Comparison of ENCODE assay signal across 1 cellular context in genomic region chr6:150866147-150867073, GRCh38.
TF ChIP-seq lines count a peak whose summit lies in the region.

No MANE protein-coding gene starts in this region.

TF ChIP-seq in GM12878, 131 proteins besides CTCF, POLR2A, EP300 and RAD21 (continued from another document):
- TF ChIP-seq CEBPZ (IDR thresholded peaks at IDR 0.05; ENCODE audit: low read depth, low read length) (no peak), SPI1 (IDR thresholded peaks at IDR 0.05; ENCODE audit: borderline replicate concordance, insufficient read depth, low read depth, low read length) (no peak), ZBTB4 (CRISPR knock-in tag; IDR thresholded peaks at IDR 0.05) (no peak), RBBP5 (conservative IDR thresholded peaks at IDR 0.05) (no peak), USF1 (IDR thresholded peaks at IDR 0.05; ENCODE audit: borderline replicate concordance, extremely low read length, insufficient read depth, low read depth, low read length) (peak; percentile 34), SUZ12 (IDR thresholded peaks at IDR 0.05; ENCODE audit: unreplicated experiment) (no peak), BACH1 (IDR thresholded peaks at IDR 0.05; ENCODE audit: borderline replicate concordance) (0 out of 2 replicates have a peak, but pooled peaks have one; percentile 27), ETV6 (conservative IDR thresholded peaks at IDR 0.05 in 1 of 2, IDR thresholded peaks at IDR 0.05 in 1 of 2; ENCODE audit: borderline replicate concordance in 1 of 2, low read depth in 1 of 2) (no peak), YBX1 (IDR thresholded peaks at IDR 0.05) (no peak), MEF2B (IDR thresholded peaks at IDR 0.05; ENCODE audit: partially characterized antibody, poor library complexity, severe bottlenecking) (no peak), ZNF217 (IDR thresholded peaks at IDR 0.05) (no peak), KAT2A (conservative IDR thresholded peaks at IDR 0.05; ENCODE audit: control insufficient read depth, low read depth, low read length) (no peak), SREBF2 (IDR thresholded peaks at IDR 0.05; ENCODE audit: low read length) (no peak), RCOR1 (conservative IDR thresholded peaks at IDR 0.05; ENCODE audit: low read depth, low read length) (no peak), GABPA (IDR thresholded peaks at IDR 0.05; ENCODE audit: low read depth) (no peak), ZZZ3 (IDR thresholded peaks at IDR 0.05; ENCODE audit: control insufficient read depth, insufficient read length, low read depth) (no peak), ATF2 (IDR thresholded peaks at IDR 0.05; ENCODE audit: low read length) (no peak), SMAD5 (IDR thresholded peaks at IDR 0.05; ENCODE audit: low read depth) (no peak), CBX5 (IDR thresholded peaks at IDR 0.05; ENCODE audit: low read depth) (no peak), NR2C1 (IDR thresholded peaks at IDR 0.05) (no peak), RB1 (IDR thresholded peaks at IDR 0.05; ENCODE audit: borderline replicate concordance) (no peak), MLLT1 (IDR thresholded peaks at IDR 0.05) (no peak), ZBED1 (IDR thresholded peaks at IDR 0.05; ENCODE audit: borderline replicate concordance) (no peak), RFX5 (IDR thresholded peaks at IDR 0.05; ENCODE audit: low read depth, low read length) (no peak), GATAD2B (conservative IDR thresholded peaks at IDR 0.05; ENCODE audit: low read depth) (no peak; the same call in 1 of the 2 replicates), SMAD1 (IDR thresholded peaks at IDR 0.05; ENCODE audit: low read depth, partially characterized antibody) (no peak), HDGF (IDR thresholded peaks at IDR 0.05) (no peak), KDM1A (IDR thresholded peaks at IDR 0.05; ENCODE audit: borderline replicate concordance) (no peak), MAX (IDR thresholded peaks at IDR 0.05; ENCODE audit: low read depth, low read length) (peak; percentile 97), EED (IDR thresholded peaks at IDR 0.05; ENCODE audit: low read depth) (peak; percentile 79), SMC3 (IDR thresholded peaks at IDR 0.05; ENCODE audit: borderline replicate concordance, low read length) (no peak), ZNF592 (IDR thresholded peaks at IDR 0.05) (0 out of 2 replicates have a peak, but pooled peaks have one; percentile 4), HCFC1 (IDR thresholded peaks at IDR 0.05; ENCODE audit: low read length) (no peak)
- TF ChIP-seq, protein P1, sequence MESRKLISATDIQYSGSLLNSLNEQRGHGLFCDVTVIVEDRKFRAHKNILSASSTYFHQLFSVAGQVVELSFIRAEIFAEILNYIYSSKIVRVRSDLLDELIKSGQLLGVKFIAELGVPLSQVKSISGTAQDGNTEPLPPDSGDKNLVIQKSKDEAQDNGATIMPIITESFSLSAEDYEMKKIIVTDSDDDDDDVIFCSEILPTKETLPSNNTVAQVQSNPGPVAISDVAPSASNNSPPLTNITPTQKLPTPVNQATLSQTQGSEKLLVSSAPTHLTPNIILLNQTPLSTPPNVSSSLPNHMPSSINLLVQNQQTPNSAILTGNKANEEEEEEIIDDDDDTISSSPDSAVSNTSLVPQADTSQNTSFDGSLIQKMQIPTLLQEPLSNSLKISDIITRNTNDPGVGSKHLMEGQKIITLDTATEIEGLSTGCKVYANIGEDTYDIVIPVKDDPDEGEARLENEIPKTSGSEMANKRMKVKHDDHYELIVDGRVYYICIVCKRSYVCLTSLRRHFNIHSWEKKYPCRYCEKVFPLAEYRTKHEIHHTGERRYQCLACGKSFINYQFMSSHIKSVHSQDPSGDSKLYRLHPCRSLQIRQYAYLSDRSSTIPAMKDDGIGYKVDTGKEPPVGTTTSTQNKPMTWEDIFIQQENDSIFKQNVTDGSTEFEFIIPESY (IDR thresholded peaks at IDR 0.05): no peak
- TF ChIP-seq, protein P2, sequence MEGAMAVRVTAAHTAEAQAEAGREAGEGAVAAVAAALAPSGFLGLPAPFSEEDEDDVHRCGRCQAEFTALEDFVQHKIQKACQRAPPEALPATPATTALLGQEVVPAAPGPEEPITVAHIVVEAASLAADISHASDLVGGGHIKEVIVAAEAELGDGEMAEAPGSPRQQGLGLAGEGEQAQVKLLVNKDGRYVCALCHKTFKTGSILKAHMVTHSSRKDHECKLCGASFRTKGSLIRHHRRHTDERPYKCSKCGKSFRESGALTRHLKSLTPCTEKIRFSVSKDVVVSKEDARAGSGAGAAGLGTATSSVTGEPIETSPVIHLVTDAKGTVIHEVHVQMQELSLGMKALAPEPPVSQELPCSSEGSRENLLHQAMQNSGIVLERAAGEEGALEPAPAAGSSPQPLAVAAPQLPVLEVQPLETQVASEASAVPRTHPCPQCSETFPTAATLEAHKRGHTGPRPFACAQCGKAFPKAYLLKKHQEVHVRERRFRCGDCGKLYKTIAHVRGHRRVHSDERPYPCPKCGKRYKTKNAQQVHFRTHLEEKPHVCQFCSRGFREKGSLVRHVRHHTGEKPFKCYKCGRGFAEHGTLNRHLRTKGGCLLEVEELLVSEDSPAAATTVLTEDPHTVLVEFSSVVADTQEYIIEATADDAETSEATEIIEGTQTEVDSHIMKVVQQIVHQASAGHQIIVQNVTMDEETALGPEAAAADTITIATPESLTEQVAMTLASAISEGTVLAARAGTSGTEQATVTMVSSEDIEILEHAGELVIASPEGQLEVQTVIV (IDR thresholded peaks at IDR 0.05; ENCODE audit: borderline replicate concordance, partially characterized antibody): no peak
